In genomic region chr14:91302391-91302790, GRCh38 we compare ENCODE assay signal across 15 cellular contexts. TPM values are rescaled to one million over a fixed set of nuclear protein-coding genes. Genes with fewer than 3 reads are reported as not detected.
DNase-seq lines count a peak whose midpoint lies in the region; ATAC-seq and TF ChIP-seq lines count a peak whose summit lies in the region.
"Had no signal": no experiment of that assay in that cellular context is flagged by ENCODE, and none has a peak within 500 bp of the region (broad histone marks: within the 10 kb centered on the region; RNA-seq: fewer than 3 reads in every experiment).

No MANE protein-coding gene starts in this region.

- H3K9me3 ChIP-seq in CD4-positive, alpha-beta memory T cell (ENCODE audit: control insufficient read depth in 1 of 2, low read length in 2 of 2), result no peaks in the 10 kb centered on the region
- no peaks in the 10 kb centered on the region for H3K9me3 ChIP-seq in PC-3 (ENCODE audit: low read length)
- H3K9me3 ChIP-seq: thoracic aorta had no signal

- no peak for DNase-seq in CD4-positive, alpha-beta memory T cell
- DNase-seq in GM13976 (ENCODE audit: low spot score) (peak; percentile 66), NCI-H69 (lab: John Stamatoyannopoulos, UW) (no peak), NCI-H524 treated with DMSO at 0.1 percent for 48 hours (lab: John Stamatoyannopoulos, UW) (no peak), NCI-H2196 treated with DMSO at 0.1 percent for 48 hours (lab: John Stamatoyannopoulos, UW; ENCODE audit: unreplicated experiment) (no peak), PC-3 (no peak)
- DNase-seq in central memory CD8-positive, alpha-beta T cell (ENCODE audit: low spot score in 2 of 2), result no peak
- DNase-seq: dorsolateral prefrontal cortex, NCI-H1417, NCI-H526 treated with DMSO at 0.1 percent for 48 hours, T-helper 9 cell had no signal

- H2AFZ ChIP-seq in PC-3 (ENCODE audit: low read length), result no peak overlapping the region

- H3K79me2 ChIP-seq in PC-3 (ENCODE audit: low read length), result no peaks in the 10 kb centered on the region

- POLR2A ChIA-PET in CD4-positive, alpha-beta memory T cell (lab: Charles Lee; ENCODE audit: partially characterized antibody), result interaction anchor here (0.6 kb wide), 1 partner anchor 23 kb away, joined by 4 read pairs; no protein-coding TSS in a partner anchor
- POLR2A ChIA-PET in PC-3 (lab: Charles Lee; ENCODE audit: unreplicated experiment), result no interaction called here

- TF ChIP-seq CTCF in GM13976 (IDR thresholded peaks at IDR 0.05; ENCODE audit: borderline replicate concordance, control extremely low read depth, extremely low read depth, insufficient read depth, missing control alignments), result no peak
- TF ChIP-seq CTCF in PC-3 (conservative IDR thresholded peaks at IDR 0.05; ENCODE audit: low read depth, low read length), result no peak

- H3K36me3 Mint-ChIP-seq in CD4-positive, alpha-beta memory T cell, result peaks cover 78 to 90% of the 10 kb centered on the region in 2 donors
- H3K36me3 Mint-ChIP-seq in IgD-negative memory B cell, result peaks cover 4% of the 10 kb centered on the region
- peaks cover 89% of the 10 kb centered on the region for H3K36me3 Mint-ChIP-seq in central memory CD8-positive, alpha-beta T cell (ENCODE audit: insufficient read depth)

- no peaks in the 10 kb centered on the region for H3K27me3 ChIP-seq in CD4-positive, alpha-beta memory T cell (ENCODE audit: insufficient read depth, low read length)
- no peaks in the 10 kb centered on the region for H3K27me3 ChIP-seq in PC-3 (ENCODE audit: low read length)
- H3K27me3 ChIP-seq: dorsolateral prefrontal cortex had no signal

- no peak overlapping the region for H3K4me2 ChIP-seq in PC-3 (ENCODE audit: low read length)

- peaks cover 0 to 2% (median 0%) of the 10 kb centered on the region in 8 donors for H3K9me3 Mint-ChIP-seq in CD4-positive, alpha-beta memory T cell
- no peaks in the 10 kb centered on the region for H3K9me3 Mint-ChIP-seq in IgD-negative memory B cell
- no peaks in the 10 kb centered on the region for H3K9me3 Mint-ChIP-seq in central memory CD8-positive, alpha-beta T cell
- H3K9me3 Mint-ChIP-seq: neural crest cell had no signal

- no peaks in the 10 kb centered on the region for H3K27me3 Mint-ChIP-seq in CD4-positive, alpha-beta memory T cell
- no peaks in the 10 kb centered on the region for H3K27me3 Mint-ChIP-seq in IgD-negative memory B cell
- no peaks in the 10 kb centered on the region for H3K27me3 Mint-ChIP-seq in central memory CD8-positive, alpha-beta T cell

- peak overlapping the region; percentile 75 to 95 (median 86) for H3K27ac Mint-ChIP-seq in CD4-positive, alpha-beta memory T cell
- peak overlapping the region in 2 of 3 donors; percentile 54 to 81 for H3K27ac Mint-ChIP-seq in IgD-negative memory B cell
- H3K27ac Mint-ChIP-seq in central memory CD8-positive, alpha-beta T cell (ENCODE audit: low read depth), result peak overlapping the region; percentile 78

- H3K27ac ChIP-seq in CD4-positive, alpha-beta memory T cell (ENCODE audit: low read depth, low read length), result peak overlapping the region; percentile 33
- H3K27ac ChIP-seq in PC-3 (ENCODE audit: low read length), result no peak overlapping the region
- H3K27ac ChIP-seq: C4-2B, dorsolateral prefrontal cortex, thoracic aorta had no signal

- H3K4me3 Mint-ChIP-seq in CD4-positive, alpha-beta memory T cell, result peak overlapping the region in 2 of 8 donors; percentile 9 to 15
- peak overlapping the region in 1 of 4 donors; percentile 18 for H3K4me3 Mint-ChIP-seq in IgD-negative memory B cell
- H3K4me3 Mint-ChIP-seq in central memory CD8-positive, alpha-beta T cell, result no peak overlapping the region
- H3K4me3 Mint-ChIP-seq: neural crest cell had no signal

- no peak overlapping the region for H3K9ac ChIP-seq in PC-3 (ENCODE audit: low read length)

- no peaks in the 10 kb centered on the region for H3K9me2 ChIP-seq in PC-3 (replicated peaks; ENCODE audit: low read length)

- intact Hi-C loops in CD4-positive, alpha-beta memory T cell (cut with micrococcal nuclease), result no loop called here
- intact Hi-C loops in PC-3 (cut with micrococcal nuclease), result no loop called here

- no peak overlapping the region for H3K4me3 ChIP-seq in CD4-positive, alpha-beta memory T cell (ENCODE audit: low read length in 2 of 2)
- no peak overlapping the region for H3K4me3 ChIP-seq in PC-3 (ENCODE audit: low read length)
- H3K4me3 ChIP-seq: dorsolateral prefrontal cortex, thoracic aorta had no signal

- no peaks in the 10 kb centered on the region for H3F3A ChIP-seq in PC-3 (ENCODE audit: low read length, unreplicated experiment)

- no TSS peak for BruUV-seq in PC-3 (replicated peaks; lab: Mats Ljungman, UMichigan)

- peaks cover 14 to 32% (median 22%) of the 10 kb centered on the region in 4 donors for H3K4me1 Mint-ChIP-seq in CD4-positive, alpha-beta memory T cell
- peaks cover under 1 to 9% (median 2%) of the 10 kb centered on the region in 3 donors for H3K4me1 Mint-ChIP-seq in IgD-negative memory B cell
- H3K4me1 Mint-ChIP-seq in central memory CD8-positive, alpha-beta T cell, result peaks cover 37% of the 10 kb centered on the region
- H3K4me1 Mint-ChIP-seq: neural crest cell had no signal

- no peaks in the 10 kb centered on the region for H4K20me1 ChIP-seq in PC-3 (ENCODE audit: low read length)

- in situ Hi-C loops in GM13976 (cut with MboI; ENCODE audit: low sequenced_read_pairs, unreplicated experiment), result no loop called here

- H3K36me3 ChIP-seq in CD4-positive, alpha-beta memory T cell (ENCODE audit: insufficient read depth, low read length), result peaks cover 95% of the 10 kb centered on the region
- H3K36me3 ChIP-seq in PC-3 (ENCODE audit: low read depth, low read length), result peaks cover 20% of the 10 kb centered on the region; the same call in 1 of the 2 replicates
- H3K36me3 ChIP-seq: thoracic aorta had no signal

- no peak for ATAC-seq in central memory CD8-positive, alpha-beta T cell (replicated peaks; ENCODE audit: extremely low read depth, poor library complexity, severe bottlenecking)
- ATAC-seq in PC-3, result no peak

- CTCF ChIA-PET in CD4-positive, alpha-beta memory T cell (lab: Charles Lee; ENCODE audit: partially characterized antibody), result interaction anchor here (1.0 to 1.7 kb wide), 3 partner anchors 8 to 125 kb away, joined by 3 to 7 read pairs (median 4); no protein-coding TSS in a partner anchor
- CTCF ChIA-PET in PC-3 (lab: Charles Lee), result no interaction called here

- H3K4me1 ChIP-seq in CD4-positive, alpha-beta memory T cell (ENCODE audit: insufficient read depth, low read length), result peaks cover 20% of the 10 kb centered on the region
- peaks cover 25% of the 10 kb centered on the region for H3K4me1 ChIP-seq in PC-3 (ENCODE audit: insufficient read depth, low read length)

RNA-seq across cellular contexts. Expression of gene GPR68, which starts 57.9 kb away (rescaled TPM):
- total RNA-seq in CD4-positive, alpha-beta memory T cell, result 10 to 100 TPM; 10.6 to 10.8 TPM
- polyA plus RNA-seq in CD4-positive, alpha-beta memory T cell, result 1 to 10 TPM; 3.0 to 8.3 TPM
- polyA plus RNA-seq in IgD-negative memory B cell, result 1.6 TPM
- total RNA-seq in PC-3 (2014; rRNA removed), result 0.35 and 1.5 TPM in 2 replicates
